Comparison of ENCODE assay signal across 8 cellular contexts in genomic region chr16:24540575-24541240, GRCh38. TPM values are rescaled to one million over a fixed set of nuclear protein-coding genes. Genes with fewer than 3 reads are reported as not detected.
DNase-seq lines count a peak whose midpoint lies in the region; ATAC-seq and TF ChIP-seq lines count a peak whose summit lies in the region.

No MANE protein-coding gene starts in this region.

- intact Hi-C loops in A673 (cut with micrococcal nuclease; ENCODE audit: unreplicated experiment), result no loop called here
- intact Hi-C loops in Panc1 (cut with micrococcal nuclease; ENCODE audit: unreplicated experiment), result no loop called here

- H3K27me3 Mint-ChIP-seq in central memory CD8-positive, alpha-beta T cell, result no peaks in the 10 kb centered on the region
- H3K27me3 Mint-ChIP-seq in memory B cell, result no peaks in the 10 kb centered on the region

- CTCF ChIA-PET in A673 (lab: Charles Lee) (no interaction called here), Panc1 (lab: Charles Lee) (interaction anchor here (0.7 kb wide), 1 partner anchor 513 kb away, joined by 6 read pairs; no protein-coding TSS in a partner anchor)

- H3K4me3 ChIP-seq in A673 (ENCODE audit: low read depth, low read length, poor library complexity, severe bottlenecking), result peak overlapping the region; percentile 94
- peak overlapping the region; percentile 88 for H3K4me3 ChIP-seq in GM12864 (ENCODE audit: low read depth, low read length)
- H3K4me3 ChIP-seq in Panc1 (ENCODE audit: low read depth in 2 of 2, low read length in 2 of 2), result peak overlapping the region; percentile 93 to 96
- H3K4me3 ChIP-seq in urinary bladder (ENCODE audit: low read depth, low read length), result peak overlapping the region; percentile 97

- peak; percentile 27 for DNase-seq in A673 (ENCODE audit: low spot score)
- no peak for DNase-seq in GM12864 (ENCODE audit: low read depth)
- no peak for DNase-seq in Panc1 (ENCODE audit: low read depth, low spot score)
- DNase-seq in central memory CD8-positive, alpha-beta T cell (ENCODE audit: low spot score in 2 of 2), result no peak
- no peak for DNase-seq in memory B cell (ENCODE audit: low spot score in 2 of 2)
- no peak for DNase-seq in epidermal melanocyte (ENCODE audit: insufficient read length, low spot score)

- peak overlapping the region; percentile 100 for H3K4me3 Mint-ChIP-seq in central memory CD8-positive, alpha-beta T cell
- H3K4me3 Mint-ChIP-seq in memory B cell, result peak overlapping the region; percentile 92

- no peaks in the 10 kb centered on the region for H3K27me3 ChIP-seq in A673 (replicated peaks; ENCODE audit: insufficient read depth, low read depth, low read length, poor library complexity)
- no peaks in the 10 kb centered on the region for H3K27me3 ChIP-seq in Panc1 (ENCODE audit: control insufficient read depth, insufficient read depth, low read length)

- H3K9me3 ChIP-seq in A673 (ENCODE audit: low read depth, low read length, poor library complexity, severe bottlenecking) (no peaks in the 10 kb centered on the region), Panc1 (ENCODE audit: control insufficient read depth, insufficient read depth, low read depth, low read length) (no peaks in the 10 kb centered on the region)

- BruUV-seq in A673 (replicated peaks; lab: Mats Ljungman, UMichigan), result no TSS peak
- BruUV-seq in Panc1 (replicated peaks; lab: Mats Ljungman, UMichigan), result no TSS peak

- ATAC-seq in Panc1 (no peak), memory B cell (ENCODE audit: low read depth) (no peak), HG02759 (IDR thresholded peaks at IDR 0.05; ENCODE audit: unreplicated experiment) (no peak)
- no peak for ATAC-seq in central memory CD8-positive, alpha-beta T cell (replicated peaks; ENCODE audit: extremely low read depth, poor library complexity, severe bottlenecking)

- H3K4me1 Mint-ChIP-seq in central memory CD8-positive, alpha-beta T cell, result peaks cover 56% of the 10 kb centered on the region
- H3K4me1 Mint-ChIP-seq in memory B cell, result peaks cover 23% of the 10 kb centered on the region

- TF ChIP-seq CTCF in A673 (conservative IDR thresholded peaks at IDR 0.05; ENCODE audit: low read depth, low read length), result no peak
- no peak for TF ChIP-seq CTCF in GM12864 (IDR thresholded peaks at IDR 0.05; ENCODE audit: low read depth, low read length, missing control alignments)
- TF ChIP-seq CTCF in Panc1 (IDR thresholded peaks at IDR 0.05), result no peak

- POLR2A ChIA-PET in A673 (lab: Charles Lee; ENCODE audit: low non-redundant PET), result no interaction called here
- POLR2A ChIA-PET in Panc1 (lab: Charles Lee), result interaction anchor here (0.6 to 1.1 kb wide), 5 partner anchors 11 to 674 kb away, joined by 3 to 11 read pairs (median 6); no protein-coding TSS in a partner anchor

- H3K27ac ChIP-seq in A673 (ENCODE audit: low read depth, low read length, poor library complexity, severe bottlenecking), result peak overlapping the region; percentile 100
- peak overlapping the region; percentile 94 for H3K27ac ChIP-seq in Panc1 (ENCODE audit: low read length)
- H3K27ac ChIP-seq in urinary bladder (ENCODE audit: low read depth), result peak overlapping the region; percentile 100

- in situ Hi-C loops in Panc1 (cut with HindIII; ENCODE audit: low pct_unique_long_range_greater_than_20kb, low sequenced_read_pairs), result no loop called here

- peak overlapping the region; percentile 100 for H3K27ac Mint-ChIP-seq in central memory CD8-positive, alpha-beta T cell (ENCODE audit: low read depth)
- H3K27ac Mint-ChIP-seq in memory B cell, result peak overlapping the region; percentile 99

- H3K4me1 ChIP-seq in A673 (ENCODE audit: insufficient read depth, low read length, poor library complexity, severe bottlenecking) (peaks cover 25% of the 10 kb centered on the region), Panc1 (ENCODE audit: control insufficient read depth, insufficient read depth, low read length) (peaks cover 21% of the 10 kb centered on the region), urinary bladder (ENCODE audit: insufficient read depth) (no peaks in the 10 kb centered on the region)

- H3K9me3 Mint-ChIP-seq in central memory CD8-positive, alpha-beta T cell, result no peaks in the 10 kb centered on the region
- no peaks in the 10 kb centered on the region for H3K9me3 Mint-ChIP-seq in memory B cell

- H3K36me3 Mint-ChIP-seq in central memory CD8-positive, alpha-beta T cell (ENCODE audit: insufficient read depth), result peaks cover 26% of the 10 kb centered on the region
- peaks cover 10% of the 10 kb centered on the region for H3K36me3 Mint-ChIP-seq in memory B cell

- under 1% methylated on average over 14 of the region's 14 CpGs for WGBS in urinary bladder

- H3K36me3 ChIP-seq in A673 (ENCODE audit: insufficient read depth, low read length, poor library complexity, severe bottlenecking), result peaks cover 24% of the 10 kb centered on the region
- peaks cover 8% of the 10 kb centered on the region for H3K36me3 ChIP-seq in Panc1 (ENCODE audit: control insufficient read depth, insufficient read depth, low read length)
- no peaks in the 10 kb centered on the region for H3K36me3 ChIP-seq in urinary bladder (ENCODE audit: insufficient read depth)

RNA-seq across cellular contexts. Expression of gene RBBP6, which starts 1.3 kb away (rescaled TPM):
- 72.2 and 78.9 TPM in 2 replicates for total RNA-seq in A673 (2021)
- total RNA-seq in Panc1 (2021; ENCODE audit: unreplicated experiment), result 42.7 TPM
- 17.2 TPM for polyA plus RNA-seq in Panc1 (2012; ENCODE audit: insufficient read length)
- 87.3 TPM for total RNA-seq in urinary bladder
- polyA plus RNA-seq in urinary bladder, result 45.9 TPM
